ENCODE assay signal across 2 cellular contexts in genomic region chr16:70598937-70599503, GRCh38.
TF ChIP-seq lines count a peak whose summit lies in the region.

No MANE protein-coding gene starts in this region.

TF ChIP-seq in liver, 16 proteins besides CTCF, POLR2A, EP300 and RAD21:
- no peak for TF ChIP-seq ATF3 (IDR thresholded peaks at IDR 0.05)
- peak; percentile 59 for TF ChIP-seq NR2F2 (IDR thresholded peaks at IDR 0.05)

TF ChIP-seq in HepG2, 621 proteins besides CTCF, POLR2A, EP300 and RAD21:
- TF ChIP-seq HNF4G (IDR thresholded peaks at IDR 0.05; ENCODE audit: borderline replicate concordance, low read depth, low read length): no peak
- no peak for TF ChIP-seq HNF4G (CRISPR knock-in tag; IDR thresholded peaks at IDR 0.05; ENCODE audit: borderline replicate concordance, low read depth)
- no peak for TF ChIP-seq ZMYM3 (CRISPR knock-in tag; IDR thresholded peaks at IDR 0.05)
- no peak for TF ChIP-seq MAF1 (CRISPR knock-in tag; IDR thresholded peaks at IDR 0.05; ENCODE audit: borderline replicate concordance)
- no peak for TF ChIP-seq SOX5 (CRISPR knock-in tag; IDR thresholded peaks at IDR 0.05; ENCODE audit: borderline replicate concordance)
- no peak for TF ChIP-seq GABPA (IDR thresholded peaks at IDR 0.05; ENCODE audit: low read depth, low read length)
- TF ChIP-seq GABPA (CRISPR knock-in tag; IDR thresholded peaks at IDR 0.05; ENCODE audit: low read depth): no peak
- TF ChIP-seq ZNF354B (CRISPR knock-in tag; IDR thresholded peaks at IDR 0.05): no peak
- TF ChIP-seq ZFP82 (CRISPR knock-in tag; IDR thresholded peaks at IDR 0.05; ENCODE audit: borderline replicate concordance): no peak
- TF ChIP-seq SALL1 (CRISPR knock-in tag; IDR thresholded peaks at IDR 0.05): no peak
- TF ChIP-seq PTBP1 (IDR thresholded peaks at IDR 0.05; ENCODE audit: low read depth, low read length, poor library complexity, severe bottlenecking): no peak
- TF ChIP-seq ZNF17 (CRISPR knock-in tag; IDR thresholded peaks at IDR 0.05): no peak
- TF ChIP-seq NRL (CRISPR knock-in tag; IDR thresholded peaks at IDR 0.05; ENCODE audit: borderline replicate concordance): no peak
- TF ChIP-seq ZNF7 (CRISPR knock-in tag; IDR thresholded peaks at IDR 0.05): no peak
- TF ChIP-seq NKX3-1 (CRISPR knock-in tag; IDR thresholded peaks at IDR 0.05): no peak
- no peak for TF ChIP-seq ZNF775 (CRISPR knock-in tag; IDR thresholded peaks at IDR 0.05; ENCODE audit: borderline replicate concordance)
- TF ChIP-seq KDM5A (IDR thresholded peaks at IDR 0.05; ENCODE audit: borderline replicate concordance, low read length): no peak
- TF ChIP-seq MAX (IDR thresholded peaks at IDR 0.05): no peak
- no peak for TF ChIP-seq HBP1 (CRISPR knock-in tag; IDR thresholded peaks at IDR 0.05; ENCODE audit: low read depth)
- TF ChIP-seq PHF5A (CRISPR knock-in tag; IDR thresholded peaks at IDR 0.05; ENCODE audit: low read depth, unreplicated experiment): no peak
